Comparison of ENCODE assay signal across 28 cellular contexts in the genomic region with DNA sequence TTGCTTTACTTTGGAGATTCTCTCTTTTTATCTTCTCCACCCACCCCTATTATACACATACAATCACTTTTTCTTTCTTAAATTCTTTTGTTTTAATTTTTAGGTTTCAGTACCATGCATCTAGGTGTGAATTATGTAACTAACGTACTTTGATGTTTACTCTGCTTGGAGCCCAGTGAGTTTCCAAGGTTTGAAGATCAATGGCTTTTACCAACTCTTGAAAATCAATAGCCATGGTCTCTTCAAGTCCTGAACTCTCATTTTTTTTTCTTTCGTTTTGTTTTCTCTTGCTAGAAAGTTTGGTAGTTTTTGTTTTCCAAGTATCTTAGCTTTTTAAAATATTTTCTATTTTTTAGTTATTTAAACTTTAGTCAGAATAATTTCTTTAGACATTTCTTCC.
DNase-seq lines count a peak whose midpoint lies in the region; ATAC-seq, FAIRE-seq and TF ChIP-seq lines count a peak whose summit lies in the region.
"Had no signal": no experiment of that assay in that cellular context is flagged by ENCODE, and none has a peak within 500 bp of the region (broad histone marks: within the 10 kb centered on the region; RNA-seq: fewer than 3 reads in every experiment).

No MANE protein-coding gene starts in this region.

- H4K20me1 ChIP-seq in HepG2 (ENCODE audit: insufficient read depth, low read length), result no peaks in the 10 kb centered on the region
- H4K20me1 ChIP-seq: BLaER1 had no signal

- no peaks in the 10 kb centered on the region for H3K4me1 Mint-ChIP-seq in activated CD8-positive, alpha-beta T cell treated with anti-CD3 and anti-CD28 coated beads for 36 hours (ENCODE audit: low read depth)
- H3K4me1 Mint-ChIP-seq: CD14-positive monocyte; CD4-positive, alpha-beta memory T cell; CD4-positive, CD25-positive, alpha-beta regulatory T cell; CD8-positive, alpha-beta memory T cell had no signal

- H3K4me1 ChIP-seq in kidney (ENCODE audit: control insufficient read depth in 1 of 2, insufficient read depth in 1 of 2, low read depth in 1 of 2, low read length in 2 of 2) (no peaks in the 10 kb centered on the region), HepG2 (ENCODE audit: insufficient read depth, low read length) (no peaks in the 10 kb centered on the region), right lobe of liver (peaks cover 0 to 9% (median 0%) of the 10 kb centered on the region in 4 donors), tibial artery (no peaks in the 10 kb centered on the region)
- H3K4me1 ChIP-seq: BE2C, BLaER1 had no signal

- H3K36me3 ChIP-seq in kidney (ENCODE audit: control insufficient read depth in 1 of 2, insufficient read depth in 2 of 2, low read length in 2 of 2), result no peaks in the 10 kb centered on the region
- no peaks in the 10 kb centered on the region for H3K36me3 ChIP-seq in HepG2 (replicated peaks in 1 of 2; ENCODE audit: control insufficient read depth in 1 of 2, insufficient read depth in 2 of 2, low read length in 2 of 2)
- H3K36me3 ChIP-seq in right lobe of liver, result no peaks in the 10 kb centered on the region
- H3K36me3 ChIP-seq in tibial artery, result no peaks in the 10 kb centered on the region
- H3K36me3 ChIP-seq: BE2C, BLaER1 had no signal

- H3K9me3 ChIP-seq in kidney (ENCODE audit: control insufficient read depth in 1 of 2, low read length in 2 of 2), result peaks cover 0 to 3% of the 10 kb centered on the region in 2 donors
- no peaks in the 10 kb centered on the region for H3K9me3 ChIP-seq in HepG2 (ENCODE audit: low read length)
- H3K9me3 ChIP-seq in right lobe of liver, result no peaks in the 10 kb centered on the region
- H3K9me3 ChIP-seq in tibial artery, result peaks cover 0 to 1% (median 0%) of the 10 kb centered on the region in 3 donors
- H3K9me3 ChIP-seq: BE2C, BLaER1 had no signal

- H3K36me3 Mint-ChIP-seq in activated CD8-positive, alpha-beta T cell treated with anti-CD3 and anti-CD28 coated beads for 36 hours (ENCODE audit: low read depth), result no peaks in the 10 kb centered on the region
- H3K36me3 Mint-ChIP-seq: CD14-positive monocyte; CD4-positive, alpha-beta memory T cell; CD4-positive, CD25-positive, alpha-beta regulatory T cell; CD8-positive, alpha-beta memory T cell had no signal

- WGBS in HepG2 (ENCODE audit: low lambda C conversion rate), result 1% methylated on average over 2 of the region's 2 CpGs
- whole genome bisulfite sequencing in right lobe of liver (ENCODE audit: insufficient coverage, low coverage, low lambda C conversion rate, missing lambda C conversion rate), result 30% methylated on average over 2 of the region's 2 CpGs

- in situ Hi-C loops in HepG2 (cut with HindIII; ENCODE audit: extremely low pct_ligation_motif_present, low pct_unique_long_range_greater_than_20kb), result no loop called here

- H3K4me3 Mint-ChIP-seq in activated CD8-positive, alpha-beta T cell treated with anti-CD3 and anti-CD28 coated beads for 36 hours, result no peak overlapping the region
- H3K4me3 Mint-ChIP-seq: CD14-positive monocyte; CD4-positive, alpha-beta memory T cell; CD4-positive, CD25-positive, alpha-beta regulatory T cell; CD8-positive, alpha-beta memory T cell had no signal

- TF ChIP-seq POLR2A in HepG2 (IDR thresholded peaks at IDR 0.05; ENCODE audit: insufficient read depth in 1 of 2, low read depth in 2 of 2, low read length in 2 of 2) (no peak), right lobe of liver (IDR thresholded peaks at IDR 0.05) (no peak)

- FAIRE-seq in kidney (lab: Jason Lieb, UNC) (peak; percentile 13), HepG2 (lab: Jason Lieb, UNC) (no peak)
- FAIRE-seq: A204.1, GM12878, GM12892, GM18507 had no signal

- intact Hi-C loops in kidney (cut with DNase I) (no loop called here), HepG2 (cut with micrococcal nuclease; ENCODE audit: unreplicated experiment) (no loop called here), right lobe of liver (cut with DNase I) (no loop called here), head of caudate nucleus (cut with DNase I) (no loop called here), tibial artery (cut with DNase I; ENCODE audit: low total_unique reads) (no loop called here)
- intact Hi-C loops in activated CD8-positive, alpha-beta T cell treated with anti-CD3 and anti-CD28 coated beads for 36 hours (cut with micrococcal nuclease), result no loop called here

- H3K9ac ChIP-seq in kidney (ENCODE audit: low read length in 2 of 2), result no peak overlapping the region
- H3K9ac ChIP-seq in HepG2 (ENCODE audit: insufficient read depth, low read depth, low read length), result no peak overlapping the region
- H3K9ac ChIP-seq: BLaER1 had no signal

- no TSS peak for BruUV-seq in HepG2 (replicated peaks; lab: Mats Ljungman, UMichigan)

- H3K27me3 ChIP-seq in HepG2 (ENCODE audit: control insufficient read depth in 1 of 2, insufficient read depth in 2 of 2, low read length in 2 of 2) (no peaks in the 10 kb centered on the region), right lobe of liver (no peaks in the 10 kb centered on the region), tibial artery (no peaks in the 10 kb centered on the region)
- H3K27me3 ChIP-seq: BE2C, BLaER1 had no signal

- TF ChIP-seq RAD21 in HepG2 (CRISPR knock-in tag; IDR thresholded peaks at IDR 0.05), result no peak

- ATAC-seq in HepG2, result no peak
- ATAC-seq in right lobe of liver, result peak; percentile 40 to 76 (median 54)
- no peak for ATAC-seq in activated CD8-positive, alpha-beta T cell treated with anti-CD3 and anti-CD28 coated beads for 36 hours
- ATAC-seq: GM12878 had no signal

- no peak for TF ChIP-seq CTCF in kidney (IDR thresholded peaks at IDR 0.05; ENCODE audit: borderline replicate concordance, extremely low read depth, insufficient read depth)
- TF ChIP-seq CTCF in HepG2 (CRISPR knock-in tag; IDR thresholded peaks at IDR 0.05), result no peak
- no peak for TF ChIP-seq CTCF in right lobe of liver (IDR thresholded peaks at IDR 0.05)
- no peak for TF ChIP-seq CTCF in tibial artery (IDR thresholded peaks at IDR 0.05)
- no peak for TF ChIP-seq CTCF in activated CD8-positive, alpha-beta T cell treated with anti-CD3 and anti-CD28 coated beads for 36 hours (IDR thresholded peaks at IDR 0.05)

- no peak overlapping the region for H3K4me3 ChIP-seq in kidney (ENCODE audit: low read length in 2 of 2)
- no peak overlapping the region for H3K4me3 ChIP-seq in HepG2 (replicated peaks in 1 of 3; ENCODE audit: insufficient read depth in 1 of 3, low read depth in 2 of 3, low read length in 3 of 3)
- no peak overlapping the region for H3K4me3 ChIP-seq in right lobe of liver
- H3K4me3 ChIP-seq in tibial artery, result no peak overlapping the region
- H3K4me3 ChIP-seq: BLaER1, GM12878 had no signal

- H3K4me2 ChIP-seq in HepG2 (ENCODE audit: low read depth, low read length), result no peak overlapping the region
- H3K4me2 ChIP-seq: BLaER1 had no signal

- DNase-seq in kidney (no peak), HepG2 (ENCODE audit: low spot score) (no peak), right lobe of liver (no peak), head of caudate nucleus (no peak), tibial artery (no peak), T-helper 1 cell (no peak)
- no peak for DNase-seq in activated CD8-positive, alpha-beta T cell treated with anti-CD3 and anti-CD28 coated beads for 36 hours
- DNase-seq: 8988T; ACHN; BE2C; C1 segment of cervical spinal cord; CD4-positive, alpha-beta memory T cell; CD4-positive, CD25-positive, alpha-beta regulatory T cell; CD8-positive, alpha-beta memory T cell; COR-L47; DMS 273 treated with DMSO at 0.1 percent for 48 hours; DMS153; DMS53; DMS79; DND-41; EL; GDM1 had no signal

- H2AFZ ChIP-seq in HepG2 (ENCODE audit: low read length), result no peak overlapping the region

- POLR2A ChIA-PET in HepG2 (lab: Yijun Ruan, JAX), result no interaction called here
- POLR2A ChIA-PET in activated CD8-positive, alpha-beta T cell treated with anti-CD3 and anti-CD28 coated beads for 36 hours (lab: Charles Lee), result no interaction called here

- TF ChIP-seq EP300 in HepG2 (IDR thresholded peaks at IDR 0.05; ENCODE audit: low read depth in 2 of 2, low read length in 2 of 2), result no peak
- no peak for TF ChIP-seq EP300 in HepG2 (CRISPR knock-in tag; IDR thresholded peaks at IDR 0.05; ENCODE audit: borderline replicate concordance)

- H3K79me2 ChIP-seq in HepG2 (ENCODE audit: insufficient read depth, low read length), result no peaks in the 10 kb centered on the region

- no peaks in the 10 kb centered on the region for H3K9me3 Mint-ChIP-seq in activated CD8-positive, alpha-beta T cell treated with anti-CD3 and anti-CD28 coated beads for 36 hours

- CTCF ChIA-PET in HepG2 (lab: Yijun Ruan, JAX; ENCODE audit: low intra/inter-chr PET ratio, low total read pairs), result no interaction called here
- CTCF ChIA-PET in activated CD8-positive, alpha-beta T cell treated with anti-CD3 and anti-CD28 coated beads for 36 hours (lab: Charles Lee), result no interaction called here

- H3K27ac ChIP-seq in kidney (ENCODE audit: low read depth in 2 of 2, low read length in 2 of 2), result no peak overlapping the region
- no peak overlapping the region for H3K27ac ChIP-seq in HepG2 (ENCODE audit: extremely low read length, insufficient read depth, low read length)
- H3K27ac ChIP-seq in right lobe of liver, result no peak overlapping the region
- H3K27ac ChIP-seq in tibial artery, result no peak overlapping the region
- H3K27ac ChIP-seq: BLaER1 had no signal

- H3K27ac Mint-ChIP-seq in activated CD8-positive, alpha-beta T cell treated with anti-CD3 and anti-CD28 coated beads for 36 hours, result no peak overlapping the region
- H3K27ac Mint-ChIP-seq: CD14-positive monocyte; CD4-positive, alpha-beta memory T cell; CD4-positive, CD25-positive, alpha-beta regulatory T cell; CD8-positive, alpha-beta memory T cell had no signal

- H3K27me3 Mint-ChIP-seq in activated CD8-positive, alpha-beta T cell treated with anti-CD3 and anti-CD28 coated beads for 36 hours, result no peaks in the 10 kb centered on the region
- H3K27me3 Mint-ChIP-seq: CD4-positive, alpha-beta memory T cell; CD4-positive, CD25-positive, alpha-beta regulatory T cell; CD8-positive, alpha-beta memory T cell had no signal

TF ChIP-seq in HepG2, 621 proteins besides CTCF, POLR2A, EP300 and RAD21 (continues in another document):
- TF ChIP-seq TGIF2 (CRISPR knock-in tag; IDR thresholded peaks at IDR 0.05), result no peak
- no peak for TF ChIP-seq MAF1 (CRISPR knock-in tag; IDR thresholded peaks at IDR 0.05; ENCODE audit: borderline replicate concordance)
- TF ChIP-seq MXD4 (CRISPR knock-in tag; IDR thresholded peaks at IDR 0.05), result no peak
- no peak for TF ChIP-seq SRY (CRISPR knock-in tag; IDR thresholded peaks at IDR 0.05)
- no peak for TF ChIP-seq ZNF768 (CRISPR knock-in tag; IDR thresholded peaks at IDR 0.05)
- TF ChIP-seq ONECUT2 (CRISPR knock-in tag; IDR thresholded peaks at IDR 0.05), result 0 out of 2 replicates have a peak, but pooled peaks have one; percentile 48

Comparison
In these comparisons a context has a peak if more than half of its experiments do, and no peak if none do; other contexts are left out.
1. ATAC-seq: peak in right lobe of liver (4 of 4); none in HepG2 (single experiment) and activated CD8-positive, alpha-beta T cell treated with anti-CD3 and anti-CD28 coated beads for 36 hours (single experiment).